10 cellular contexts compared by ENCODE assay signal in genomic region chr11:118212781-118213565, GRCh38. TPM values are rescaled to one million over a fixed set of nuclear protein-coding genes. Genes with fewer than 3 reads are reported as not detected.
DNase-seq lines count a peak whose midpoint lies in the region; ATAC-seq and TF ChIP-seq lines count a peak whose summit lies in the region.
"Had no signal": no experiment of that assay in that cellular context is flagged by ENCODE, and none has a peak within 500 bp of the region (broad histone marks: within the 10 kb centered on the region; RNA-seq: fewer than 3 reads in every experiment).

No MANE protein-coding gene starts in this region.

- no peaks in the 10 kb centered on the region for H3K9me3 Mint-ChIP-seq in activated naive CD4-positive, alpha-beta T cell treated with anti-CD3 and anti-CD28 coated beads for 36 hours
- no peaks in the 10 kb centered on the region for H3K9me3 Mint-ChIP-seq in activated naive CD4-positive, alpha-beta T cell treated with anti-CD3 and anti-CD28 coated beads, Interleukin-2, amount 50 U/mL, for 72 hours
- peaks cover 5% of the 10 kb centered on the region for H3K9me3 Mint-ChIP-seq in progenitor cell of endocrine pancreas (ENCODE audit: low read depth)

- H3K4me3 Mint-ChIP-seq in activated naive CD4-positive, alpha-beta T cell treated with anti-CD3 and anti-CD28 coated beads for 36 hours = no peak overlapping the region
- H3K4me3 Mint-ChIP-seq in progenitor cell of endocrine pancreas (ENCODE audit: low read depth) = no peak overlapping the region

- no peak for DNase-seq in activated naive CD4-positive, alpha-beta T cell treated with anti-CD3 and anti-CD28 coated beads for 36 hours
- no peak for DNase-seq in activated naive CD4-positive, alpha-beta T cell treated with anti-CD3 and anti-CD28 coated beads, Interleukin-2, amount 50 U/mL, for 72 hours (ENCODE audit: low spot score in 2 of 2)
- DNase-seq in NOMO-1 treated with DMSO at 0.1 percent for 48 hours (lab: John Stamatoyannopoulos, UW; ENCODE audit: unreplicated experiment) = peak; percentile 64
- peak; percentile 78 for DNase-seq in cerebellar cortex (ENCODE audit: low spot score)
- DNase-seq in progenitor cell of endocrine pancreas (ENCODE audit: low spot score, unreplicated experiment) = no peak
- DNase-seq in stimulated activated CD4-positive, alpha-beta T cell treated with anti-CD3 and anti-CD28 coated beads, Interleukin-2, amount 100 ng/mL, for 48 hours = no peak
- no peak for DNase-seq in omental fat pad (ENCODE audit: low spot score)
- DNase-seq: central memory CD4-positive, alpha-beta T cell; uterus had no signal

- peaks cover 85% of the 10 kb centered on the region for H3K4me1 Mint-ChIP-seq in activated naive CD4-positive, alpha-beta T cell treated with anti-CD3 and anti-CD28 coated beads for 36 hours (ENCODE audit: low read depth)
- peaks cover 24% of the 10 kb centered on the region for H3K4me1 Mint-ChIP-seq in progenitor cell of endocrine pancreas (ENCODE audit: low read depth)

- CTCF ChIA-PET in activated naive CD4-positive, alpha-beta T cell treated with anti-CD3 and anti-CD28 coated beads for 36 hours (lab: Charles Lee) = interaction anchor here (1.2 to 1.9 kb wide), 3 partner anchors 10 to 14 kb away, joined by 3 to 7 read pairs (median 6); partner anchors contain the start of gene JAML

- no peaks in the 10 kb centered on the region for H3K27me3 Mint-ChIP-seq in activated naive CD4-positive, alpha-beta T cell treated with anti-CD3 and anti-CD28 coated beads for 36 hours (ENCODE audit: low read depth)
- no peaks in the 10 kb centered on the region for H3K27me3 Mint-ChIP-seq in progenitor cell of endocrine pancreas

- peak overlapping the region; percentile 100 for H3K27ac Mint-ChIP-seq in activated naive CD4-positive, alpha-beta T cell treated with anti-CD3 and anti-CD28 coated beads for 36 hours
- peak overlapping the region in 1 of 2 donors; percentile 58 for H3K27ac Mint-ChIP-seq in activated naive CD4-positive, alpha-beta T cell treated with anti-CD3 and anti-CD28 coated beads, Interleukin-2, amount 50 U/mL, for 72 hours
- H3K27ac Mint-ChIP-seq in progenitor cell of endocrine pancreas = peak overlapping the region; percentile 2

- ATAC-seq in activated naive CD4-positive, alpha-beta T cell treated with anti-CD3 and anti-CD28 coated beads, Interleukin-2, amount 50 U/mL, for 72 hours = no peak
- no peak for ATAC-seq in GM18867 (IDR thresholded peaks at IDR 0.05; ENCODE audit: unreplicated experiment)
- ATAC-seq in omental fat pad (ENCODE audit: low FRiP score) = no peak

- H3K36me3 Mint-ChIP-seq in activated naive CD4-positive, alpha-beta T cell treated with anti-CD3 and anti-CD28 coated beads for 36 hours (ENCODE audit: low read depth) = peaks cover 38% of the 10 kb centered on the region
- peaks cover 56 to 63% of the 10 kb centered on the region in 2 donors for H3K36me3 Mint-ChIP-seq in activated naive CD4-positive, alpha-beta T cell treated with anti-CD3 and anti-CD28 coated beads, Interleukin-2, amount 50 U/mL, for 72 hours
- H3K36me3 Mint-ChIP-seq in progenitor cell of endocrine pancreas (ENCODE audit: insufficient read depth) = no peaks in the 10 kb centered on the region

- no peak for TF ChIP-seq CTCF in progenitor cell of endocrine pancreas (IDR thresholded peaks at IDR 0.05; ENCODE audit: unreplicated experiment)
- TF ChIP-seq CTCF in omental fat pad (IDR thresholded peaks at IDR 0.05) = no peak

- intact Hi-C loops in activated naive CD4-positive, alpha-beta T cell treated with anti-CD3 and anti-CD28 coated beads for 36 hours (cut with micrococcal nuclease) = no loop called here

RNA-seq across cellular contexts. Expression of gene JAML, which starts 11.8 kb away (rescaled TPM):
- total RNA-seq in activated naive CD4-positive, alpha-beta T cell treated with anti-CD3 and anti-CD28 coated beads for 36 hours = 10 to 100 TPM; 67.5 to 71.4 TPM
- 100 to 1,000 TPM; 125 to 239 TPM for total RNA-seq in activated naive CD4-positive, alpha-beta T cell treated with anti-CD3 and anti-CD28 coated beads, Interleukin-2, amount 50 U/mL, for 72 hours
- total RNA-seq in progenitor cell of endocrine pancreas (0.22 and 0.60 TPM in 2 replicates), omental fat pad (10 to 100 TPM in 3 of 4 donors, 1 to 10 TPM in 1; 9.9 to 35.9 (median 13.7) TPM)

RNA-seq across cellular contexts. Expression of gene SCN2B, which starts 36.5 kb away (rescaled TPM):
- not detected for total RNA-seq in activated naive CD4-positive, alpha-beta T cell treated with anti-CD3 and anti-CD28 coated beads for 36 hours
- total RNA-seq in activated naive CD4-positive, alpha-beta T cell treated with anti-CD3 and anti-CD28 coated beads, Interleukin-2, amount 50 U/mL, for 72 hours = under 1 TPM in 1 of 2 donors, not detected in 1; 0.05 TPM
- 0.05 and 0.07 TPM in 2 replicates for total RNA-seq in progenitor cell of endocrine pancreas
- total RNA-seq in omental fat pad = under 1 TPM in 2 of 4 donors, not detected in 2; 0.28 to 0.47 TPM

RNA-seq across cellular contexts. Expression of gene MPZL3, which starts 39.2 kb away (rescaled TPM):
- 10 to 100 TPM; 29.3 to 30.5 TPM for total RNA-seq in activated naive CD4-positive, alpha-beta T cell treated with anti-CD3 and anti-CD28 coated beads for 36 hours
- 10 to 100 TPM; 35.0 to 93.0 TPM for total RNA-seq in activated naive CD4-positive, alpha-beta T cell treated with anti-CD3 and anti-CD28 coated beads, Interleukin-2, amount 50 U/mL, for 72 hours
- 6.3 and 7.4 TPM in 2 replicates for total RNA-seq in progenitor cell of endocrine pancreas
- total RNA-seq in omental fat pad = 1 to 10 TPM; 1.3 to 2.5 (median 2.4) TPM

RNA-seq across cellular contexts. Expression of gene MPZL2, which starts 51.1 kb away (rescaled TPM):
- 10 to 100 TPM; 25.3 to 28.4 TPM for total RNA-seq in activated naive CD4-positive, alpha-beta T cell treated with anti-CD3 and anti-CD28 coated beads for 36 hours
- total RNA-seq in activated naive CD4-positive, alpha-beta T cell treated with anti-CD3 and anti-CD28 coated beads, Interleukin-2, amount 50 U/mL, for 72 hours = 10 to 100 TPM; 39.4 to 64.1 TPM
- total RNA-seq in progenitor cell of endocrine pancreas = 22.4 and 22.9 TPM in 2 replicates
- total RNA-seq in omental fat pad = 10 to 100 TPM in 3 of 4 donors, 1 to 10 TPM in 1; 6.8 to 56.6 (median 33.6) TPM

Comparison
In these comparisons a context has a peak if more than half of its experiments do, and no peak if none do; other contexts are left out.
1. DNase-seq: peak in NOMO-1 treated with DMSO at 0.1 percent for 48 hours (single experiment) and cerebellar cortex (single experiment); none in activated naive CD4-positive, alpha-beta T cell treated with anti-CD3 and anti-CD28 coated beads for 36 hours (single experiment), activated naive CD4-positive, alpha-beta T cell treated with anti-CD3 and anti-CD28 coated beads, Interleukin-2, amount 50 U/mL, for 72 hours (0 of 2), progenitor cell of endocrine pancreas (single experiment), stimulated activated CD4-positive, alpha-beta T cell treated with anti-CD3 and anti-CD28 coated beads, Interleukin-2, amount 100 ng/mL, for 48 hours (0 of 2) and omental fat pad (single experiment).